In the genomic region with DNA sequence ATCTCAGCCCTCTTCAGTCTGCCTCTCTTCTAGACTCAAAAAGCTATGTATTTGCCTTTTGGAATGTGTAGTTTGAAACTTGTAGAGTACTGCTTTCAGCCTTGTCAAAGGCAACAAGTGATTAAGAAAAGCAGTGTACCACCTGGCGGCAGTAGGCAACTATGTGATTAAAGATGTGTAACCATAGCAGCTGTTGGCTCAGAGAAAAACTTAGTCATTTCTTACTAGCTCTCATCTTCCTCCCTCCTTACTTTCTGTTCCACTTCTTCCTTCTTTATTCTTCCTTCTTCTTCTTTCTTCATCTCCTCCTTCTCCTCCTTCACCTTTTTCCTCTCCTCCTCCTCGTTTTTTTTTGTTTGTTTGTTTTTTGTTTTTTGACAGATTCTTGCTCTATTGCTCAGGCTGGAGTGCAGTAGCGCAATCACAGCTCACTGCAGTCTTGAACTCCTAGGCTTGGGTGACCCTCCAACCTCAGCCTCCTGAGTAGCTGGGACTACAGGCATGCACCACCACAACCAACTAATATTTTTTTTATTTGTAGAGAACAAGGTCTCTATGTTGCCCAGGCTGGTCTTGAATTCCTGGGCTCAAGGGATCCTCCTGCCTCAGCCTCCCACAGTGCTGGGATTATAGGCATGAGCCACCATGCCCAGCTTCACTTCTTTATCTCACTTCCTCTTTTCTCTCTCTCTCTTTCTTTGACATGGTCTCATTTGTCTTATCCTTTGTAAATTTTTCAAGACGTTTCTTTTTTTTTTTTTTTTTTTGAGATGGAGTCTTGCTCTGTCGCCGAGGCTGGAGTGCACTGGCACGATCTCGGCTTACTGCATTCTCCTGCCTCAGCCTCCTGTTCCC, we compare ENCODE assay signal across 9 cellular contexts. TPM values are rescaled to one million over a fixed set of nuclear protein-coding genes. Genes with fewer than 3 reads are reported as not detected.
DNase-seq lines count a peak whose midpoint lies in the region; ATAC-seq and TF ChIP-seq lines count a peak whose summit lies in the region.
"Had no signal": no experiment of that assay in that cellular context is flagged by ENCODE, and none has a peak within 500 bp of the region (broad histone marks: within the 10 kb centered on the region; RNA-seq: fewer than 3 reads in every experiment).

No MANE protein-coding gene starts in this region.

- H3K27ac Mint-ChIP-seq in GM23338 = no peak overlapping the region
- no peak overlapping the region for H3K27ac Mint-ChIP-seq in activated naive CD8-positive, alpha-beta T cell treated with anti-CD3 and anti-CD28 coated beads, Interleukin-2, amount 50 U/mL, for 24 hours
- no peak overlapping the region for H3K27ac Mint-ChIP-seq in neural progenitor cell

- H3K27ac ChIP-seq in GM23338 (ENCODE audit: low read depth) = no peak overlapping the region
- H3K27ac ChIP-seq in neural progenitor cell = no peak overlapping the region
- H3K27ac ChIP-seq: parathyroid adenoma had no signal

- H3K9me3 Mint-ChIP-seq in GM23338 = peaks cover 8% of the 10 kb centered on the region; the same call in 2 of the 3 replicates
- H3K9me3 Mint-ChIP-seq in activated naive CD8-positive, alpha-beta T cell treated with anti-CD3 and anti-CD28 coated beads, Interleukin-2, amount 50 U/mL, for 24 hours = peaks cover 14% of the 10 kb centered on the region
- H3K9me3 Mint-ChIP-seq in neural progenitor cell = peaks cover 17% of the 10 kb centered on the region

- H3K36me3 ChIP-seq in GM23338 (ENCODE audit: insufficient read depth) (peaks cover 4% of the 10 kb centered on the region; the same call in 1 of the 2 replicates), neural progenitor cell (peaks cover 10% of the 10 kb centered on the region)

- H3K4me1 Mint-ChIP-seq in GM23338 (no peaks in the 10 kb centered on the region), neural progenitor cell (no peaks in the 10 kb centered on the region)
- peaks cover 18% of the 10 kb centered on the region for H3K4me1 Mint-ChIP-seq in activated naive CD8-positive, alpha-beta T cell treated with anti-CD3 and anti-CD28 coated beads, Interleukin-2, amount 50 U/mL, for 24 hours

- H3K4me3 ChIP-seq in GM23338 = no peak overlapping the region
- H3K4me3 ChIP-seq in neural progenitor cell = no peak overlapping the region

- H3K9me3 ChIP-seq in neural progenitor cell (ENCODE audit: low read depth) = no peaks in the 10 kb centered on the region

- H3K36me3 Mint-ChIP-seq in GM23338 (ENCODE audit: low read depth) (peaks cover 43% of the 10 kb centered on the region), neural progenitor cell (peaks cover 39% of the 10 kb centered on the region)
- peaks cover 48% of the 10 kb centered on the region for H3K36me3 Mint-ChIP-seq in activated naive CD8-positive, alpha-beta T cell treated with anti-CD3 and anti-CD28 coated beads, Interleukin-2, amount 50 U/mL, for 24 hours (ENCODE audit: low read depth)

- TF ChIP-seq CTCF in GM23338 (conservative IDR thresholded peaks at IDR 0.05; ENCODE audit: low read depth in 2 of 2) (peak; percentile 33 to 55), neural progenitor cell (IDR thresholded peaks at IDR 0.05) (peak; percentile 4)

- peak; percentile 93 to 100 for ATAC-seq in activated CD4-positive, CD25-positive, alpha-beta regulatory T cell treated with anti-CD3 and anti-CD28 coated beads, Interleukin-2, amount 50 U/mL, for 24 hours
- 0 out of 3 replicates have a peak, but pooled peaks have one; percentile 34 for ATAC-seq in GM23338
- ATAC-seq in activated naive CD8-positive, alpha-beta T cell treated with anti-CD3 and anti-CD28 coated beads, Interleukin-2, amount 50 U/mL, for 24 hours = peak; percentile 81

- no peaks in the 10 kb centered on the region for H4K20me1 ChIP-seq in GM23338 (replicated peaks; ENCODE audit: insufficient read depth)
- no peaks in the 10 kb centered on the region for H4K20me1 ChIP-seq in neural progenitor cell (ENCODE audit: low read depth)

- no peaks in the 10 kb centered on the region for H3K9me2 ChIP-seq in GM23338 (ENCODE audit: insufficient read depth)

- H3K9ac ChIP-seq in neural progenitor cell = no peak overlapping the region
- H3K9ac ChIP-seq: parathyroid adenoma had no signal

- H3K27me3 ChIP-seq in GM23338 (ENCODE audit: insufficient read depth) = no peaks in the 10 kb centered on the region
- H3K27me3 ChIP-seq in neural progenitor cell = no peaks in the 10 kb centered on the region

- H3F3A ChIP-seq in GM23338 (replicated peaks; ENCODE audit: low read depth) = no peaks in the 10 kb centered on the region
- H3F3A ChIP-seq in neural progenitor cell (ENCODE audit: low read depth) = no peaks in the 10 kb centered on the region

- H2AFZ ChIP-seq in GM23338 (no peak overlapping the region), neural progenitor cell (replicated peaks) (no peak overlapping the region)
- H2AFZ ChIP-seq: parathyroid adenoma had no signal

- DNase-seq in activated CD4-positive, CD25-positive, alpha-beta regulatory T cell treated with anti-CD3 and anti-CD28 coated beads, Interleukin-2, amount 50 U/mL, for 72 hours = no peak
- DNase-seq in GM23338 (ENCODE audit: low spot score) = peak; percentile 61
- DNase-seq in LHCN-M2 (ENCODE audit: low read depth) = peak; percentile 83
- no peak for DNase-seq in activated naive CD8-positive, alpha-beta T cell treated with anti-CD3 and anti-CD28 coated beads, Interleukin-2, amount 50 U/mL, for 24 hours
- no peak for DNase-seq in neural progenitor cell (ENCODE audit: low spot score)
- DNase-seq in NCI-H526 treated with DMSO at 0.1 percent for 48 hours (lab: John Stamatoyannopoulos, UW) = no peak
- DNase-seq in NCI-H2107 (lab: John Stamatoyannopoulos, UW) = no peak

- H3K27me3 Mint-ChIP-seq in GM23338 (ENCODE audit: insufficient read depth, low read depth, poor library complexity) (no peaks in the 10 kb centered on the region), neural progenitor cell (ENCODE audit: insufficient read depth, low read depth) (no peaks in the 10 kb centered on the region)
- H3K27me3 Mint-ChIP-seq in activated naive CD8-positive, alpha-beta T cell treated with anti-CD3 and anti-CD28 coated beads, Interleukin-2, amount 50 U/mL, for 24 hours = no peaks in the 10 kb centered on the region

- H3K79me2 ChIP-seq in GM23338 (replicated peaks; ENCODE audit: insufficient read depth) (peaks cover 7% of the 10 kb centered on the region; the same call in 1 of the 2 replicates), neural progenitor cell (ENCODE audit: low read depth) (no peaks in the 10 kb centered on the region)
- H3K79me2 ChIP-seq: parathyroid adenoma had no signal

- H3K4me2 ChIP-seq in GM23338 = no peak overlapping the region
- H3K4me2 ChIP-seq in neural progenitor cell = no peak overlapping the region

- no peaks in the 10 kb centered on the region for H3K4me1 ChIP-seq in GM23338 (ENCODE audit: insufficient read depth)
- no peaks in the 10 kb centered on the region for H3K4me1 ChIP-seq in neural progenitor cell
- H3K4me1 ChIP-seq: parathyroid adenoma had no signal

- H3K4me3 Mint-ChIP-seq in GM23338 (no peak overlapping the region), neural progenitor cell (no peak overlapping the region)
- no peak overlapping the region for H3K4me3 Mint-ChIP-seq in activated naive CD8-positive, alpha-beta T cell treated with anti-CD3 and anti-CD28 coated beads, Interleukin-2, amount 50 U/mL, for 24 hours

TF ChIP-seq in GM23338, 12 proteins besides CTCF, POLR2A, EP300 and RAD21 (continues in another document):
- TF ChIP-seq JUNB (IDR thresholded peaks at IDR 0.05; ENCODE audit: unreplicated experiment) (no peak), CREB1 (CRISPR knock-in tag; IDR thresholded peaks at IDR 0.05; ENCODE audit: low read depth) (no peak), ZNF114 (CRISPR knock-in tag; IDR thresholded peaks at IDR 0.05) (no peak)
- TF ChIP-seq, protein P1, sequence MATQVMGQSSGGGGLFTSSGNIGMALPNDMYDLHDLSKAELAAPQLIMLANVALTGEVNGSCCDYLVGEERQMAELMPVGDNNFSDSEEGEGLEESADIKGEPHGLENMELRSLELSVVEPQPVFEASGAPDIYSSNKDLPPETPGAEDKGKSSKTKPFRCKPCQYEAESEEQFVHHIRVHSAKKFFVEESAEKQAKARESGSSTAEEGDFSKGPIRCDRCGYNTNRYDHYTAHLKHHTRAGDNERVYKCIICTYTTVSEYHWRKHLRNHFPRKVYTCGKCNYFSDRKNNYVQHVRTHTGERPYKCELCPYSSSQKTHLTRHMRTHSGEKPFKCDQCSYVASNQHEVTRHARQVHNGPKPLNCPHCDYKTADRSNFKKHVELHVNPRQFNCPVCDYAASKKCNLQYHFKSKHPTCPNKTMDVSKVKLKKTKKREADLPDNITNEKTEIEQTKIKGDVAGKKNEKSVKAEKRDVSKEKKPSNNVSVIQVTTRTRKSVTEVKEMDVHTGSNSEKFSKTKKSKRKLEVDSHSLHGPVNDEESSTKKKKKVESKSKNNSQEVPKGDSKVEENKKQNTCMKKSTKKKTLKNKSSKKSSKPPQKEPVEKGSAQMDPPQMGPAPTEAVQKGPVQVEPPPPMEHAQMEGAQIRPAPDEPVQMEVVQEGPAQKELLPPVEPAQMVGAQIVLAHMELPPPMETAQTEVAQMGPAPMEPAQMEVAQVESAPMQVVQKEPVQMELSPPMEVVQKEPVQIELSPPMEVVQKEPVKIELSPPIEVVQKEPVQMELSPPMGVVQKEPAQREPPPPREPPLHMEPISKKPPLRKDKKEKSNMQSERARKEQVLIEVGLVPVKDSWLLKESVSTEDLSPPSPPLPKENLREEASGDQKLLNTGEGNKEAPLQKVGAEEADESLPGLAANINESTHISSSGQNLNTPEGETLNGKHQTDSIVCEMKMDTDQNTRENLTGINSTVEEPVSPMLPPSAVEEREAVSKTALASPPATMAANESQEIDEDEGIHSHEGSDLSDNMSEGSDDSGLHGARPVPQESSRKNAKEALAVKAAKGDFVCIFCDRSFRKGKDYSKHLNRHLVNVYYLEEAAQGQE (IDR thresholded peaks at IDR 0.05; ENCODE audit: unreplicated experiment) = no peak

RNA-seq across cellular contexts. Expression of gene ABHD18, which starts 32.6 kb away (rescaled TPM):
- total RNA-seq in GM23338 (2014; rRNA removed; shearing (Covaris generic)) = 14.4 and 18.6 TPM in 2 replicates
- 7.1 and 7.2 TPM in 2 replicates for polyA plus RNA-seq in GM23338 (2016; fragmentation: Nextera tagmentation; extraction: Ambion mirVana)
- total RNA-seq in LHCN-M2 (2014; rRNA removed) = 3.3 and 8.7 TPM in 2 replicates
- polyA plus RNA-seq in LHCN-M2 (2012) = 1.5 TPM
- 11.2 and 14.7 TPM in 2 replicates for total RNA-seq in neural progenitor cell (ENCODE audit: low replicate concordance)

RNA-seq across cellular contexts. Expression of gene MFSD8, which starts 32.8 kb away (rescaled TPM):
- 23.6 and 33.3 TPM in 2 replicates for total RNA-seq in GM23338 (2014; rRNA removed; shearing (Covaris generic))
- polyA plus RNA-seq in GM23338 (2016; fragmentation: Nextera tagmentation; extraction: Ambion mirVana) = 19.4 and 24.0 TPM in 2 replicates
- total RNA-seq in LHCN-M2 (2014; rRNA removed) (19.9 and 26.4 TPM in 2 replicates), neural progenitor cell (ENCODE audit: low replicate concordance) (31.7 and 46.7 TPM in 2 replicates)
- polyA plus RNA-seq in LHCN-M2 (2012) = 6.3 TPM

Comparison
In these comparisons a context has a peak if more than half of its experiments do, and no peak if none do; other contexts are left out.
1. ATAC-seq: peak in every context shown above with its lines; median percentile 96 in activated CD4-positive, CD25-positive, alpha-beta regulatory T cell treated with anti-CD3 and anti-CD28 coated beads, Interleukin-2, amount 50 U/mL, for 24 hours; 81 in activated naive CD8-positive, alpha-beta T cell treated with anti-CD3 and anti-CD28 coated beads, Interleukin-2, amount 50 U/mL, for 24 hours; 34 in GM23338.
2. DNase-seq: peak in GM23338 (single experiment) and LHCN-M2 (single experiment); none in activated CD4-positive, CD25-positive, alpha-beta regulatory T cell treated with anti-CD3 and anti-CD28 coated beads, Interleukin-2, amount 50 U/mL, for 72 hours (single experiment), activated naive CD8-positive, alpha-beta T cell treated with anti-CD3 and anti-CD28 coated beads, Interleukin-2, amount 50 U/mL, for 24 hours (single experiment), neural progenitor cell (single experiment), NCI-H526 treated with DMSO at 0.1 percent for 48 hours (single experiment) and NCI-H2107 (single experiment).